21 cellular contexts compared by ENCODE assay signal in genomic region chr4:125828316-125828715, GRCh38.
"Had no signal": no experiment of that assay in that cellular context is flagged by ENCODE, and none has a peak within 500 bp of the region (broad histone marks: within the 10 kb centered on the region; RNA-seq: fewer than 3 reads in every experiment).

No MANE protein-coding gene starts in this region.

- H3K36me3 ChIP-seq: MG63 had no signal

- H3K4me3 ChIP-seq: MG63 had no signal

- ATAC-seq: HepG2 had no signal

- DNase-seq: IMR-90, Karpas-422, KG1, MG63, NCI-H1092, NCI-H1105 treated with DMSO at 0.1 percent for 48 hours, NCI-H1417 treated with DMSO at 0.1 percent for 48 hours, NCI-H146, NCI-H1694 treated with DMSO at 0.1 percent for 48 hours, NCI-H1930, NCI-H2081, NCI-H2107, NCI-H2227 treated with DMSO at 0.1 percent for 48 hours, NCI-H510A, NCI-H524 treated with DMSO at 0.1 percent for 48 hours, NCI-H69, NCI-H774, SHP77 had no signal

- H3K9me3 ChIP-seq: MG63 had no signal

- H3K27me3 ChIP-seq: MG63 had no signal

- H3K27ac ChIP-seq: RWPE1 had no signal

- FAIRE-seq: HepG2, RCC 7860 had no signal
